13 cellular contexts compared by ENCODE assay signal in the genomic region with DNA sequence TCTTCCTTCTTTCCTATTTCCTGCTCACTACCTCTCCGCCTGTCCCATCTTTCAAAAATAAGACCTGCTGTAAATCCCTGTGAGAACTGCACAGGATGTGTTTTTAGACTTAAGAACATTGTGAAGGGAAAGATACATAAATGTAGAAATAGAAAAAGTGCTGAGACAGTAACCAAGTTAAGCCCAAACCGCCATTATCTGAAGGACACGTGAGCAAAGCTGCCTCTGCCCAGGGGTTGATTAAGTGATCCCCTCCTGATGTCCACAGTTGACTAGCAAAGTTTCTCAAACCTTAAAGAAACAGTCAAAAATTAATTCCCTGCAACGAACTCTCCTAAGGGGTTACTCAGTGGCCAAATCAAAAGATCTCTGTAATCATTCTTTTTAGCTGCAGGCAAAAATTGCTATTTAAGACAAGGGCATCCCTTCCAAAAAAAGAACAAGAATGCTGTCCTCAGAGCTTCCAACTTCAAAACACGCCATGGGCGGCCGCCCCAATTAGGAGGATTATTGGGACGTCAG. TPM values are rescaled to one million over a fixed set of nuclear protein-coding genes. Genes with fewer than 3 reads are reported as not detected.
A peak's percentile ranks its signal among the peaks of the same experiment; 100 is the strongest.
DNase-seq lines count a peak whose midpoint lies in the region; ATAC-seq and TF ChIP-seq lines count a peak whose summit lies in the region.
"Had no signal": no experiment of that assay in that cellular context is flagged by ENCODE, and none has a peak within 500 bp of the region (broad histone marks: within the 10 kb centered on the region; RNA-seq: fewer than 3 reads in every experiment).

No MANE protein-coding gene starts in this region.

- peaks cover 68% of the 10 kb centered on the region for H3K4me1 ChIP-seq in ACC112 (ENCODE audit: control insufficient read depth, insufficient read depth, low read length, unreplicated experiment)
- H3K4me1 ChIP-seq in psoas muscle = peaks cover 58% of the 10 kb centered on the region

- no peak for TF ChIP-seq CTCF in fibroblast of mammary gland (conservative IDR thresholded peaks at IDR 0.05; ENCODE audit: control insufficient read depth, insufficient read depth, low read depth, low read length)
- TF ChIP-seq CTCF in psoas muscle (IDR thresholded peaks at IDR 0.05) = no peak

- H3K9me3 ChIP-seq in psoas muscle = no peaks in the 10 kb centered on the region

- no peaks in the 10 kb centered on the region for H3K36me3 ChIP-seq in ACC112 (ENCODE audit: insufficient read depth, low read length)
- H3K36me3 ChIP-seq in psoas muscle (ENCODE audit: insufficient read depth in 1 of 2, low read depth in 1 of 2) = peaks cover 0 to 13% of the 10 kb centered on the region in 2 donors

- peak overlapping the region; percentile 54 for H2AFZ ChIP-seq in ACC112 (ENCODE audit: low read length, unreplicated experiment)

- peaks cover 85% of the 10 kb centered on the region for H3K79me2 ChIP-seq in ACC112 (ENCODE audit: control insufficient read depth, insufficient read depth, low read length, unreplicated experiment)

- H3K27me3 ChIP-seq in ACC112 (ENCODE audit: insufficient read depth, low read length) (no peaks in the 10 kb centered on the region), psoas muscle (ENCODE audit: insufficient read depth in 3 of 3, low read length in 2 of 3) (no peaks in the 10 kb centered on the region)

- ATAC-seq in psoas muscle (no peak), HG03025 (IDR thresholded peaks at IDR 0.05; ENCODE audit: low FRiP score, unreplicated experiment) (no peak), HG03457 (IDR thresholded peaks at IDR 0.05; ENCODE audit: unreplicated experiment) (no peak)
- ATAC-seq: activated naive CD4-positive, alpha-beta T cell treated with anti-CD3 and anti-CD28 coated beads, Interleukin-2, amount 50 U/mL, for 72 hours; left ventricle myocardium superior; PC-3 had no signal

- WGBS in psoas muscle, 3 donors = 46 to 72% (median 50%) methylated on average over 8 of the region's 8 CpGs

- DNase-seq in RPMI7951 (ENCODE audit: low read depth) (peak; percentile 30), fibroblast of mammary gland (ENCODE audit: low read depth) (no peak), psoas muscle (no peak), AG20443 (ENCODE audit: low spot score) (no peak)
- no peak for DNase-seq in stimulated activated naive CD4-positive, alpha-beta T cell (lab: John Stamatoyannopoulos, UW)
- DNase-seq: ACHN; activated CD4-positive, alpha-beta T cell treated with anti-CD3 and anti-CD28 coated beads, Interleukin-2, amount 50 U/mL, for 1 hour; left ventricle myocardium superior; PC-3 had no signal

- H3K27ac ChIP-seq in ACC112 (ENCODE audit: low read depth, low read length) = peak overlapping the region; percentile 85
- H3K27ac ChIP-seq in psoas muscle = peak overlapping the region; percentile 64

- intact Hi-C loops in psoas muscle (cut with DNase I) = loop anchor here in 1 of 2 donors (5.0 kb wide), 1 partner anchor 35 kb away; no protein-coding TSS in a partner anchor

- H3K4me3 ChIP-seq in ACC112 (ENCODE audit: low read depth, low read length) (peak overlapping the region; percentile 53), fibroblast of mammary gland (ENCODE audit: control insufficient read depth, low read depth, low read length) (peak overlapping the region; percentile 19), psoas muscle (peak overlapping the region; percentile 20)

RNA-seq across cellular contexts. Expression of a gene that starts 48.2 kb away (rescaled TPM):
- 4.1 and 4.9 TPM in 2 replicates for total RNA-seq in RPMI7951 (2014; rRNA removed; shearing (Covaris generic))
- total RNA-seq in psoas muscle = 10 to 100 TPM in 3 of 4 donors, 1 to 10 TPM in 1; 9.6 to 20.6 (median 17.2) TPM
- polyA plus RNA-seq in psoas muscle = 1 to 10 TPM; 2.4 to 8.1 (median 2.7) TPM
